In genomic region chr5:164748861-164749260, GRCh38 we compare ENCODE assay signal across 13 cellular contexts.
DNase-seq lines count a peak whose midpoint lies in the region; ATAC-seq and FAIRE-seq lines count a peak whose summit lies in the region.
"Had no signal": no experiment of that assay in that cellular context is flagged by ENCODE, and none has a peak within 500 bp of the region (broad histone marks: within the 10 kb centered on the region; RNA-seq: fewer than 3 reads in every experiment).

No MANE protein-coding gene starts in this region.

- H3K27ac ChIP-seq in substantia nigra (ENCODE audit: low read depth, low read length, poor library complexity, severe bottlenecking), result no peak overlapping the region
- H3K27ac ChIP-seq: breast epithelium, RWPE1 had no signal

- DNase-seq in NOMO-1 (lab: John Stamatoyannopoulos, UW; ENCODE audit: unreplicated experiment in 2 of 2) (no peak), NCI-H226 (no peak), substantia nigra (lab: John Stamatoyannopoulos, UW) (no peak), HTR-8/SVneo (ENCODE audit: insufficient read length, low spot score) (no peak)
- DNase-seq: activated CD4-positive, alpha-beta T cell treated with anti-CD3 and anti-CD28 coated beads, Interleukin-2, amount 50 U/mL, for 1 hour; activated effector memory CD4-positive, alpha-beta T cell treated with Interleukin-2 at 50 U/mL for 16 hours; NCI-H510A had no signal

- ATAC-seq in GM18870 (IDR thresholded peaks at IDR 0.05; ENCODE audit: unreplicated experiment) (peak; percentile 97), GM21528 (IDR thresholded peaks at IDR 0.05; ENCODE audit: low FRiP score, unreplicated experiment) (peak; percentile 95), HG02981 (IDR thresholded peaks at IDR 0.05; ENCODE audit: unreplicated experiment) (peak; percentile 98), HG03521 (IDR thresholded peaks at IDR 0.05; ENCODE audit: unreplicated experiment) (peak; percentile 83)

- FAIRE-seq in HTR-8/SVneo (lab: Jason Lieb, UNC), result no peak
